ENCODE assay signal across 6 cellular contexts in the genomic region with DNA sequence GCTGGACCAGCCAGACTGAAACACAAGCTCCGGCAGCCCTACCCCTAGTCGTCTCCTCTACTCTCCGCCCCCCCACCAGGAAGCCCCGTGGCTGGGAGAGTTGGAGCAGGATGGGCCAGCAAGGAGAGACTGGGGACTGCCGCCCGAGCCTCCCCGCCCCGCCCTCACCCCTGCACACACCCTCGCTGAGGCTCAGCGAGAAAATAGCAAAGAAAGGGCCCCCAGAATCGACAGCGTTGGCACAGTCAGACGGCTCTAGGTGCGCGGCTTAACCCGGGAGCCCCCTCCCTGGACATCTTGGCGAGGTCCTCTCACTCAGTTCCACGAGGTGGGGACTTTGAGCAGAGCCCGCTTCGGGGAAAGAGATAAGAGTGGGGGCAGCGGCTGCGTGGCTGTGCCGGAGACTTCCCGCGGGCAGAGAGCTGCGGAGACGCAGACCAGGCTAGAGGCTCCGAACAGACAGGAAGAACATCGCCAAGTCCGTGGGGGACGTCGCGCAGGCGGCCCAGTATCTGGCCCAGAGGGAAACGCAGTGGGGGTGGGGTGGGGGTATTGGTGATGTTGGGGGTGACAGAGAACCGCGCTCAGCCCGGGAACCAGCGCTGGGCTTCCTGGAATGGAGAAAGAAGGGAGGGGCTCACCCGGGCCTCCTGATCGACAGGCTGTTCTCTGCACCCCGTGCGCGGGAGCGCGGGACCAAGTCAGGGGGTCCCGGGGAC. TPM values are rescaled to one million over a fixed set of nuclear protein-coding genes. Genes with fewer than 3 reads are reported as not detected.
A peak's percentile ranks its signal among the peaks of the same experiment; 100 is the strongest.
DNase-seq lines count a peak whose midpoint lies in the region; FAIRE-seq and TF ChIP-seq lines count a peak whose summit lies in the region.

No MANE protein-coding gene starts in this region.

- H3K4me3 ChIP-seq in LNCaP clone FGC (ENCODE audit: low read depth, low read length) (peak overlapping the region; percentile 57), endothelial cell of umbilical vein (replicated peaks in 1 of 3; ENCODE audit: insufficient read depth in 1 of 3, low read depth in 1 of 3, low read length in 3 of 3) (peak overlapping the region; percentile 36 to 50 (median 46)), skeletal muscle cell (ENCODE audit: low read depth, low read length) (peak overlapping the region; percentile 61)

- POLR2A ChIA-PET in endothelial cell of umbilical vein (lab: Charles Lee) = interaction anchor here (0.9 to 2.1 kb wide), 3 partner anchors 12 to 19 kb away, joined by 5 to 11 read pairs (median 6); partner anchors contain the start of gene TRIM41

- H3K9me1 ChIP-seq in endothelial cell of umbilical vein (replicated peaks; ENCODE audit: control insufficient read depth, extremely low read depth, insufficient read depth, low read length) = no peaks in the 10 kb centered on the region

- no peak for DNase-seq in LNCaP clone FGC (ENCODE audit: low read depth)
- DNase-seq in endothelial cell of umbilical vein (ENCODE audit: low read depth, low spot score) = no peak
- DNase-seq in skeletal muscle cell (ENCODE audit: low read depth) = no peak
- no peak for DNase-seq in C1 segment of cervical spinal cord (lab: John Stamatoyannopoulos, UW)
- no peak for DNase-seq in T-helper 9 cell
- no peak for DNase-seq in NCI-H146 treated with DMSO at 0.1 percent for 48 hours (lab: John Stamatoyannopoulos, UW; ENCODE audit: unreplicated experiment)

- CTCF ChIA-PET in endothelial cell of umbilical vein (lab: Charles Lee) = interaction anchor here (0.9 to 8.0 kb wide), 3 partner anchors 12 to 20 kb away, joined by 3 to 95 read pairs (median 13); no protein-coding TSS in a partner anchor

- BruUV-seq in endothelial cell of umbilical vein (replicated peaks; lab: Mats Ljungman, UMichigan) = no TSS peak

- TF ChIP-seq POLR2A in endothelial cell of umbilical vein (IDR thresholded peaks at IDR 0.05; ENCODE audit: low read depth, low read length) = no peak

- peak overlapping the region; percentile 51 for H3K4me2 ChIP-seq in endothelial cell of umbilical vein (ENCODE audit: insufficient read depth, low read length)

- H3K9me3 ChIP-seq in endothelial cell of umbilical vein (replicated peaks; ENCODE audit: control insufficient read depth, insufficient read depth, low read length) = no peaks in the 10 kb centered on the region

- peaks cover 0 to 2% of the 10 kb centered on the region in 2 experiments for H3K27me3 ChIP-seq in endothelial cell of umbilical vein (ENCODE audit: control insufficient read depth in 2 of 2, insufficient read depth in 2 of 2, low read length in 2 of 2)

- peaks cover 12% of the 10 kb centered on the region for H3K4me1 ChIP-seq in endothelial cell of umbilical vein (ENCODE audit: control insufficient read depth, extremely low read depth, insufficient read depth, low read length)

- H2AFZ ChIP-seq in endothelial cell of umbilical vein (ENCODE audit: low read depth, low read length) = peak overlapping the region; percentile 87

- H3K79me2 ChIP-seq in endothelial cell of umbilical vein (ENCODE audit: control insufficient read depth, insufficient read depth, low read length) = no peaks in the 10 kb centered on the region

- dilution Hi-C loops in endothelial cell of umbilical vein (cut with MboI; ENCODE audit: extremely low pct_ligation_motif_present, low sequenced_read_pairs) = no loop called here

- peak; percentile 26 for FAIRE-seq in endothelial cell of umbilical vein (lab: Jason Lieb, UNC)

- no peak overlapping the region for H3K27ac ChIP-seq in endothelial cell of umbilical vein (ENCODE audit: insufficient read depth, low read depth, low read length)

- intact Hi-C loops in endothelial cell of umbilical vein (cut with micrococcal nuclease) = loop anchor here (10.0 kb wide), 1 partner anchor 1649 kb away; the partner anchor contains the start of gene RUFY1

- no peak for TF ChIP-seq CTCF in LNCaP clone FGC (IDR thresholded peaks at IDR 0.05; ENCODE audit: control insufficient read depth, extremely low read depth, insufficient read depth)
- no peak for TF ChIP-seq CTCF in endothelial cell of umbilical vein (IDR thresholded peaks at IDR 0.05; ENCODE audit: extremely low read depth in 1 of 2, insufficient read depth in 1 of 2, low read depth in 1 of 2, low read length in 2 of 2)

- no peak overlapping the region for H3K9ac ChIP-seq in endothelial cell of umbilical vein (replicated peaks; ENCODE audit: extremely low read depth, insufficient read depth, low read length)

- H4K20me1 ChIP-seq in endothelial cell of umbilical vein (replicated peaks; ENCODE audit: control insufficient read depth, extremely low read depth, insufficient read depth, low read length) = no peaks in the 10 kb centered on the region

- H3K36me3 ChIP-seq in endothelial cell of umbilical vein (ENCODE audit: control insufficient read depth in 2 of 2, extremely low read depth in 1 of 2, insufficient read depth in 2 of 2, low read length in 2 of 2) = no peaks in the 10 kb centered on the region

TF ChIP-seq in endothelial cell of umbilical vein, 7 proteins besides CTCF, POLR2A, EP300 and RAD21:
- no peak for TF ChIP-seq EZH2 (IDR thresholded peaks at IDR 0.05; ENCODE audit: borderline replicate concordance, low read depth, low read length, severe bottlenecking)
- TF ChIP-seq POLR2AphosphoS5 (IDR thresholded peaks at IDR 0.05; ENCODE audit: insufficient read depth, low read depth, low read length) = no peak
- TF ChIP-seq FOS (IDR thresholded peaks at IDR 0.05; ENCODE audit: borderline replicate concordance, insufficient read depth, low read length) = no peak
- TF ChIP-seq GATA2 (IDR thresholded peaks at IDR 0.05; ENCODE audit: insufficient read depth, insufficient read length, low read depth, low read length) = no peak
- no peak for TF ChIP-seq MYC (IDR thresholded peaks at IDR 0.05; ENCODE audit: low read depth, low read length)
- TF ChIP-seq, protein P1, sequence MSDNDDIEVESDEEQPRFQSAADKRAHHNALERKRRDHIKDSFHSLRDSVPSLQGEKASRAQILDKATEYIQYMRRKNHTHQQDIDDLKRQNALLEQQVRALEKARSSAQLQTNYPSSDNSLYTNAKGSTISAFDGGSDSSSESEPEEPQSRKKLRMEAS (IDR thresholded peaks at IDR 0.05; ENCODE audit: insufficient read depth, insufficient read length) = no peak
- TF ChIP-seq JUN (IDR thresholded peaks at IDR 0.05; ENCODE audit: borderline replicate concordance, insufficient read depth, insufficient read length, low read depth) = no peak

RNA-seq across cellular contexts. Expression of gene TRIM7, which starts 1.0 kb away (rescaled TPM):
- total RNA-seq in endothelial cell of umbilical vein = 3.4 and 4.1 TPM in 2 replicates
- polyA plus RNA-seq in endothelial cell of umbilical vein = 2.2 and 2.7 TPM in 2 replicates
- polyA plus RNA-seq in endothelial cell of umbilical vein (2011; cell fraction: cytosol; rRNA removed) = 2.2 and 2.6 TPM in 2 replicates
- polyA plus RNA-seq in endothelial cell of umbilical vein (2011; cell fraction: nucleus; rRNA removed) = 1.7 TPM in 2 replicates
- 3.2 and 8.7 TPM in 2 replicates for polyA plus RNA-seq in endothelial cell of umbilical vein (2012)
- polyA minus RNA-seq in endothelial cell of umbilical vein = 0.47 and 0.73 TPM in 2 replicates
- 14.8 TPM for polyA minus RNA-seq in endothelial cell of umbilical vein (2011; cell fraction: cytosol; rRNA and poly(A)+ RNA removed)
- 0.58 and 0.77 TPM in 2 replicates for polyA minus RNA-seq in endothelial cell of umbilical vein (2011; cell fraction: nucleus; rRNA and poly(A)+ RNA removed)

RNA-seq across cellular contexts. Expression of gene TRIM41, which starts 19.1 kb away (rescaled TPM):
- 17.3 and 19.9 TPM in 2 replicates for total RNA-seq in endothelial cell of umbilical vein
- polyA plus RNA-seq in endothelial cell of umbilical vein = 11.2 and 12.8 TPM in 2 replicates
- 8.7 and 10.4 TPM in 2 replicates for polyA plus RNA-seq in endothelial cell of umbilical vein (2011; cell fraction: cytosol; rRNA removed)
- polyA plus RNA-seq in endothelial cell of umbilical vein (2011; cell fraction: nucleus; rRNA removed) = 48.8 and 57.0 TPM in 2 replicates
- polyA plus RNA-seq in endothelial cell of umbilical vein (2012) = 13.2 and 13.7 TPM in 2 replicates
- 6.9 and 7.1 TPM in 2 replicates for polyA minus RNA-seq in endothelial cell of umbilical vein
- polyA minus RNA-seq in endothelial cell of umbilical vein (2011; cell fraction: cytosol; rRNA and poly(A)+ RNA removed) = 14.7 TPM
- 9.8 and 11.1 TPM in 2 replicates for polyA minus RNA-seq in endothelial cell of umbilical vein (2011; cell fraction: nucleus; rRNA and poly(A)+ RNA removed)

RNA-seq across cellular contexts. Expression of gene RACK1, which starts 39.7 kb away (rescaled TPM):
- total RNA-seq in endothelial cell of umbilical vein = 1,910 and 2,029 TPM in 2 replicates
- 5,629 and 5,870 TPM in 2 replicates for polyA plus RNA-seq in endothelial cell of umbilical vein
- 4,930 and 4,995 TPM in 2 replicates for polyA plus RNA-seq in endothelial cell of umbilical vein (2011; cell fraction: cytosol; rRNA removed)
- polyA plus RNA-seq in endothelial cell of umbilical vein (2011; cell fraction: nucleus; rRNA removed) = 1,740 and 2,124 TPM in 2 replicates
- 2,716 and 3,479 TPM in 2 replicates for polyA plus RNA-seq in endothelial cell of umbilical vein (2012)
- 6,064 and 6,714 TPM in 2 replicates for polyA minus RNA-seq in endothelial cell of umbilical vein
- 3,380 TPM for polyA minus RNA-seq in endothelial cell of umbilical vein (2011; cell fraction: cytosol; rRNA and poly(A)+ RNA removed)
- polyA minus RNA-seq in endothelial cell of umbilical vein (2011; cell fraction: nucleus; rRNA and poly(A)+ RNA removed) = 806 and 884 TPM in 2 replicates

RNA-seq across cellular contexts. Expression of gene OR2V2, which starts 56.6 kb away (rescaled TPM):
- not detected in 2 replicates for total RNA-seq in endothelial cell of umbilical vein
- not detected in 2 replicates for polyA plus RNA-seq in endothelial cell of umbilical vein
- not detected in 2 replicates for polyA plus RNA-seq in endothelial cell of umbilical vein (2011; cell fraction: cytosol; rRNA removed)
- polyA plus RNA-seq in endothelial cell of umbilical vein (2011; cell fraction: nucleus; rRNA removed) = not detected in 2 replicates
- not detected in 2 replicates for polyA plus RNA-seq in endothelial cell of umbilical vein (2012)
- not detected in 2 replicates for polyA minus RNA-seq in endothelial cell of umbilical vein
- not detected for polyA minus RNA-seq in endothelial cell of umbilical vein (2011; cell fraction: cytosol; rRNA and poly(A)+ RNA removed)
- not detected in 2 replicates for polyA minus RNA-seq in endothelial cell of umbilical vein (2011; cell fraction: nucleus; rRNA and poly(A)+ RNA removed)

RNA-seq across cellular contexts. Expression of gene TRIM52, which starts 56.9 kb away (rescaled TPM):
- total RNA-seq in endothelial cell of umbilical vein = 9.6 and 10.1 TPM in 2 replicates
- 5.1 and 5.6 TPM in 2 replicates for polyA plus RNA-seq in endothelial cell of umbilical vein
- 8.2 TPM in 2 replicates for polyA plus RNA-seq in endothelial cell of umbilical vein (2011; cell fraction: cytosol; rRNA removed)
- 22.3 and 28.1 TPM in 2 replicates for polyA plus RNA-seq in endothelial cell of umbilical vein (2011; cell fraction: nucleus; rRNA removed)
- 8.0 and 9.2 TPM in 2 replicates for polyA plus RNA-seq in endothelial cell of umbilical vein (2012)
- polyA minus RNA-seq in endothelial cell of umbilical vein = 11.7 and 16.5 TPM in 2 replicates
- 5.4 TPM for polyA minus RNA-seq in endothelial cell of umbilical vein (2011; cell fraction: cytosol; rRNA and poly(A)+ RNA removed)
- polyA minus RNA-seq in endothelial cell of umbilical vein (2011; cell fraction: nucleus; rRNA and poly(A)+ RNA removed) = 9.5 and 12.4 TPM in 2 replicates
